Comparison of ENCODE assay signal across 29 cellular contexts in the genomic region with DNA sequence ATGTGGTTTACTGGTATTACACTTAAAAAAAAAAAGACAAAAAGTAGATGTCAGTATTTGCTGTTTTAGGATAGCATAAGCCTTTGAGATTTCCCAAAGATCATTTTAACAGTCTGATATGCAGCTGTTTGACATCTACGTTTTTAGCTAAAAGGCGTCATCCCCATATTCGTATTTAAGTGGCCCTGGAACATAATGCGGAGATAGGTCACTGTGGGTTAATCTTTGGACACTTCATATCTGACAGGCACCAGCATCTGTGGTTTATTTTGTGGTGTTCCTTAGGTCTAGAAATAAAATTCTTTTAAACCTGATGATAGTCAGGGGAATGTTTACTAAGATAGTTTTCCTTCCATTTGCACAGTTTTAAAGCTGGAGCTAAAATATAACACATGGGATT.
"Had no signal": no experiment of that assay in that cellular context is flagged by ENCODE, and none has a peak within 500 bp of the region (broad histone marks: within the 10 kb centered on the region; RNA-seq: fewer than 3 reads in every experiment).

No MANE protein-coding gene starts in this region.

- H3K27me3 ChIP-seq: adrenal gland, brain microvascular endothelial cell, dorsolateral prefrontal cortex, gastroesophageal sphincter, right atrium auricular region, stomach, thyroid gland, upper lobe of left lung, vagina had no signal

- H3K4me1 ChIP-seq: gastroesophageal sphincter, parathyroid adenoma, stomach, vagina had no signal

- H3K79me2 ChIP-seq: parathyroid adenoma had no signal

- H3K4me3 ChIP-seq: adrenal gland, coronary artery, dorsolateral prefrontal cortex, gastroesophageal sphincter, mucosa of descending colon, right atrium auricular region, stomach, thyroid gland, upper lobe of left lung, vagina had no signal

- DNase-seq: activated B cell treated with CpG ODN at 0.5 μM for 24 hours; activated CD4-positive, alpha-beta T cell treated with anti-CD3 and anti-CD28 coated beads, Interleukin-2, amount 50 U/mL, for 1 hour; activated CD8-positive, alpha-beta T cell treated with anti-CD3 and anti-CD28 coated beads for 36 hours; activated naive CD4-positive, alpha-beta T cell treated with Interleukin-2 at 50 U/mL for 16 hours; activated naive CD8-positive, alpha-beta T cell treated with anti-CD3 and anti-CD28 coated beads for 36 hours; activated T-cell treated with anti-CD3 and anti-CD28 coated beads, Interleukin-2, amount 50 U/mL, for 48 hours; adrenal gland; aorta; brain microvascular endothelial cell; dorsolateral prefrontal cortex; effector memory CD4-positive, alpha-beta T cell; head of caudate nucleus; mucosa of descending colon; nucleus accumbens; stimulated activated CD4-positive, alpha-beta T cell treated with anti-CD3 and anti-CD28 coated beads, Interleukin-15, amount 100 ng/mL, for 24 hours; stimulated activated CD4-positive, alpha-beta T cell treated with anti-CD3 and anti-CD28 coated beads, Interleukin-2, amount 100 ng/mL, for 24 hours; stimulated activated naive B cell treated with anti-CD40 and anti-IgM and Interleukin-4, amounts not matched to agents 10 μg/mL and 1 μg/mL and 100 μg/mL, for 72 hours; stomach; T1000; thyroid gland; upper lobe of left lung had no signal

- H3K9me3 Mint-ChIP-seq: activated B cell treated with CpG ODN at 0.5 μM for 24 hours; activated CD8-positive, alpha-beta T cell treated with anti-CD3 and anti-CD28 coated beads for 36 hours; activated naive CD8-positive, alpha-beta T cell treated with anti-CD3 and anti-CD28 coated beads for 36 hours; activated T-helper 2 cell treated with anti-CD3 and anti-CD28 coated beads, Interferon-gamma antibody, Interleukin-2, Interleukin-4, amounts not matched to agents 10 μg/mL and 5 μg/mL and 100 μg/mL, durations not matched to agents 14 hours and 24 hours and 36 hours; memory B cell; stimulated activated naive B cell treated with anti-CD40 and anti-IgM and Interleukin-4, amounts not matched to agents 10 μg/mL and 1 μg/mL and 100 μg/mL, for 72 hours; T-helper 1 cell treated with Interleukin-12 subunit alpha and Interleukin-12 subunit beta and Interleukin-4 antibody, amounts not matched to agents 30 μg/mL and 1 μg/mL, for 36 hours had no signal

- H3K27me3 Mint-ChIP-seq: activated B cell treated with CpG ODN at 0.5 μM for 24 hours; activated CD8-positive, alpha-beta T cell treated with anti-CD3 and anti-CD28 coated beads for 36 hours; activated naive CD8-positive, alpha-beta T cell treated with anti-CD3 and anti-CD28 coated beads for 36 hours; memory B cell; stimulated activated naive B cell treated with anti-CD40 and anti-IgM and Interleukin-4, amounts not matched to agents 10 μg/mL and 1 μg/mL and 100 μg/mL, for 72 hours had no signal

- H3K4me3 Mint-ChIP-seq: activated B cell treated with CpG ODN at 0.5 μM for 24 hours; activated CD8-positive, alpha-beta T cell treated with anti-CD3 and anti-CD28 coated beads for 36 hours; activated naive CD8-positive, alpha-beta T cell treated with anti-CD3 and anti-CD28 coated beads for 36 hours; memory B cell; stimulated activated naive B cell treated with anti-CD40 and anti-IgM and Interleukin-4, amounts not matched to agents 10 μg/mL and 1 μg/mL and 100 μg/mL, for 72 hours; T-helper 1 cell treated with Interleukin-12 subunit alpha and Interleukin-12 subunit beta and Interleukin-4 antibody, amounts not matched to agents 30 μg/mL and 1 μg/mL, for 36 hours had no signal

- H3K9ac ChIP-seq: parathyroid adenoma had no signal

- H3K36me3 ChIP-seq: adrenal gland, brain microvascular endothelial cell, gastroesophageal sphincter, right atrium auricular region, stomach, thyroid gland, upper lobe of left lung, vagina had no signal

- H3K27ac ChIP-seq: adrenal gland, brain microvascular endothelial cell, coronary artery, dorsolateral prefrontal cortex, gastroesophageal sphincter, parathyroid adenoma, right atrium auricular region, stomach, thyroid gland, upper lobe of left lung, vagina had no signal

- H2AFZ ChIP-seq: parathyroid adenoma had no signal

- ATAC-seq: activated CD8-positive, alpha-beta T cell treated with anti-CD3 and anti-CD28 coated beads for 36 hours; gastroesophageal sphincter; mucosa of descending colon; stimulated activated naive B cell treated with anti-CD40 and anti-IgM and Interleukin-4, amounts not matched to agents 10 μg/mL and 1 μg/mL and 100 μg/mL, for 72 hours had no signal

- H3K4me1 Mint-ChIP-seq: activated B cell treated with CpG ODN at 0.5 μM for 24 hours; activated naive CD8-positive, alpha-beta T cell treated with anti-CD3 and anti-CD28 coated beads for 36 hours; memory B cell; stimulated activated naive B cell treated with anti-CD40 and anti-IgM and Interleukin-4, amounts not matched to agents 10 μg/mL and 1 μg/mL and 100 μg/mL, for 72 hours had no signal

- H3K36me3 Mint-ChIP-seq: activated naive CD8-positive, alpha-beta T cell treated with anti-CD3 and anti-CD28 coated beads for 36 hours; memory B cell; stimulated activated naive B cell treated with anti-CD40 and anti-IgM and Interleukin-4, amounts not matched to agents 10 μg/mL and 1 μg/mL and 100 μg/mL, for 72 hours had no signal

- H3K27ac Mint-ChIP-seq: activated B cell treated with CpG ODN at 0.5 μM for 24 hours; activated CD8-positive, alpha-beta T cell treated with anti-CD3 and anti-CD28 coated beads for 36 hours; activated naive CD8-positive, alpha-beta T cell treated with anti-CD3 and anti-CD28 coated beads for 36 hours; activated T-helper 2 cell treated with anti-CD3 and anti-CD28 coated beads, Interferon-gamma antibody, Interleukin-2, Interleukin-4, amounts not matched to agents 10 μg/mL and 5 μg/mL and 100 μg/mL, durations not matched to agents 14 hours and 24 hours and 36 hours; memory B cell; stimulated activated naive B cell treated with anti-CD40 and anti-IgM and Interleukin-4, amounts not matched to agents 10 μg/mL and 1 μg/mL and 100 μg/mL, for 72 hours; T-helper 1 cell treated with Interleukin-12 subunit alpha and Interleukin-12 subunit beta and Interleukin-4 antibody, amounts not matched to agents 30 μg/mL and 1 μg/mL, for 36 hours had no signal

- H3K9me3 ChIP-seq: adrenal gland, gastroesophageal sphincter, mucosa of descending colon, right atrium auricular region, stomach, thyroid gland, upper lobe of left lung, vagina had no signal
